Comparison of ENCODE assay signal across 1 cellular context in genomic region chr6:18121580-18122127, GRCh38.
TF ChIP-seq lines count a peak whose summit lies in the region.

No MANE protein-coding gene starts in this region.

TF ChIP-seq in HCT116, 20 proteins besides CTCF, POLR2A, EP300 and RAD21 (continued from another document):
- no peak for TF ChIP-seq ZBTB33 (IDR thresholded peaks at IDR 0.05; ENCODE audit: extremely low read depth, insufficient replicate concordance, low read length)
- no peak for TF ChIP-seq EZH2phosphoT487 (IDR thresholded peaks at IDR 0.05; ENCODE audit: borderline replicate concordance)
